ENCODE assay signal across 1 cellular context in genomic region chr16:782766-783403, GRCh38.
TF ChIP-seq lines count a peak whose summit lies in the region.

No MANE protein-coding gene starts in this region.

TF ChIP-seq in HepG2, 621 proteins besides CTCF, POLR2A, EP300 and RAD21:
- TF ChIP-seq USF2 (IDR thresholded peaks at IDR 0.05; ENCODE audit: low read depth, low read length) (no peak), USF2 (CRISPR knock-in tag; IDR thresholded peaks at IDR 0.05; ENCODE audit: borderline replicate concordance) (no peak), AGO1 (IDR thresholded peaks at IDR 0.05; ENCODE audit: low read depth, low read length, poor library complexity, severe bottlenecking) (peak; percentile 82)
